8 cellular contexts compared by ENCODE assay signal in genomic region chr12:56628671-56629458, GRCh38. TPM values are rescaled to one million over a fixed set of nuclear protein-coding genes. Genes with fewer than 3 reads are reported as not detected.
DNase-seq lines count a peak whose midpoint lies in the region; ATAC-seq, FAIRE-seq and TF ChIP-seq lines count a peak whose summit lies in the region.

No MANE protein-coding gene starts in this region.

- FAIRE-seq in K562 (lab: Jason Lieb, UNC), result no peak

- in situ Hi-C loops in G401 (cut with HindIII; ENCODE audit: low sequenced_read_pairs) (no loop called here), K562 (cut with MboI) (no loop called here)

- peak overlapping the region; percentile 90 to 96 for H3K9ac ChIP-seq in K562 (ENCODE audit: insufficient read depth in 1 of 2, low read depth in 2 of 2, low read length in 2 of 2)

- TF ChIP-seq RAD21 in Ishikawa (IDR thresholded peaks at IDR 0.05; ENCODE audit: low read depth) (no peak), K562 (CRISPR knock-in tag; conservative IDR thresholded peaks at IDR 0.05 in 1 of 2, IDR thresholded peaks at IDR 0.05 in 1 of 2) (no peak)

- H3K9me1 ChIP-seq in K562 (ENCODE audit: control insufficient read depth, insufficient read depth, low read length), result peaks cover 2% of the 10 kb centered on the region

- TF ChIP-seq EP300 in Ishikawa (IDR thresholded peaks at IDR 0.05; ENCODE audit: borderline replicate concordance) (no peak), K562 (IDR thresholded peaks at IDR 0.05; ENCODE audit: low read length) (no peak)

- CTCF ChIA-PET in K562 (lab: Yijun Ruan, JAX; ENCODE audit: low intra/inter-chr PET ratio), result interaction anchor here (0.7 kb wide), 1 partner anchor 370 kb away, joined by 4 read pairs; no protein-coding TSS in a partner anchor

- POLR2A ChIA-PET in K562 (lab: Yijun Ruan, JAX), result interaction anchor here (0.6 to 1.7 kb wide), 8 partner anchors 8 to 504 kb away, joined by 3 to 9 read pairs (median 4); partner anchors contain the start of genes NACA and PTGES3

- intact Hi-C loops in K562 (cut with micrococcal nuclease), result no loop called here

- H3K4me2 ChIP-seq in K562 (ENCODE audit: insufficient read depth, low read length), result peak overlapping the region; percentile 98

- BruUV-seq in K562 (replicated peaks; lab: Mats Ljungman, UMichigan), result TSS peak; percentile 43

- peaks cover 96% of the 10 kb centered on the region for H3K79me2 ChIP-seq in K562 (ENCODE audit: control insufficient read depth, insufficient read depth, low read length)

- H4K20me1 ChIP-seq in K562 (replicated peaks; ENCODE audit: control insufficient read depth, insufficient read depth, low read length), result 0 out of 2 replicates have a peak, but pooled peaks cover 9% of the 10 kb centered on the region

- whole genome bisulfite sequencing in K562 (ENCODE audit: insufficient coverage, low coverage, missing lambda C conversion rate), result 2% methylated on average over 18 of the region's 18 CpGs
- WGBS in iPS DF 6.9 (ENCODE audit: insufficient coverage, insufficient read length), result 100% methylated on average over 1 of the region's 18 CpGs

- H3K27me3 ChIP-seq in K562 (ENCODE audit: control insufficient read depth in 2 of 2, insufficient read depth in 2 of 2, low read length in 2 of 2), result no peaks in the 10 kb centered on the region
- H3K27me3 ChIP-seq in iPS DF 6.9 (ENCODE audit: control insufficient read depth, insufficient read depth, low read length), result no peaks in the 10 kb centered on the region

- TF ChIP-seq CTCF in K562 (IDR thresholded peaks at IDR 0.05 in 2 of 3, conservative IDR thresholded peaks at IDR 0.05 in 1 of 3; ENCODE audit: insufficient read depth in 2 of 3, low read depth in 1 of 3, low read length in 3 of 3), result no peak

- no peaks in the 10 kb centered on the region for H3K9me3 ChIP-seq in K562 (replicated peaks; ENCODE audit: control insufficient read depth, insufficient read depth, low read depth, low read length)
- H3K9me3 ChIP-seq in iPS DF 6.9 (ENCODE audit: control insufficient read depth, insufficient read depth, low read length), result no peaks in the 10 kb centered on the region

- peaks cover 29 to 49% of the 10 kb centered on the region in 2 experiments for H3K4me1 ChIP-seq in K562 (replicated peaks in 1 of 2; ENCODE audit: control insufficient read depth in 2 of 2, insufficient read depth in 2 of 2, low read length in 2 of 2)
- H3K4me1 ChIP-seq in iPS DF 6.9 (ENCODE audit: control insufficient read depth, insufficient read depth, low read length), result peaks cover 7% of the 10 kb centered on the region

- peak; percentile 62 for DNase-seq in G401 (ENCODE audit: low spot score)
- peak; percentile 57 for DNase-seq in T-helper 9 cell
- peak in 3 of 4 experiments; percentile 18 to 66 (median 47) for DNase-seq in K562 (ENCODE audit: extremely low read depth in 1 of 4, low spot score in 3 of 4)
- no peak for DNase-seq in iPS DF 6.9 (ENCODE audit: low read depth, low spot score)
- DNase-seq in renal cortical epithelial cell (ENCODE audit: low read depth), result peak; percentile 50

- peak overlapping the region; percentile 19; the same call in 1 of the 2 replicates for H2AFZ ChIP-seq in K562 (ENCODE audit: low read depth, low read length)

- H3K36me3 ChIP-seq in K562 (ENCODE audit: control insufficient read depth, insufficient read depth, low read length) (peaks cover 46% of the 10 kb centered on the region), iPS DF 6.9 (ENCODE audit: control insufficient read depth, insufficient read depth, low read length) (no peaks in the 10 kb centered on the region)

- H3K27ac ChIP-seq in K562 (ENCODE audit: extremely low read depth, low read depth, low read length) (peak overlapping the region; percentile 89), iPS DF 6.9 (ENCODE audit: low read length) (no peak overlapping the region)

- H3K4me3 ChIP-seq in K562, result peak overlapping the region; percentile 100
- H3K4me3 ChIP-seq in iPS DF 6.9 (ENCODE audit: low read length), result peak overlapping the region; percentile 69

- ATAC-seq in K562 (peak; percentile 11; the same call in 1 of the 3 replicates), HG03565 (IDR thresholded peaks at IDR 0.05; ENCODE audit: unreplicated experiment) (no peak), GM21360 (IDR thresholded peaks at IDR 0.05; ENCODE audit: unreplicated experiment) (no peak)

- no peak for TF ChIP-seq POLR2A in K562 (conservative IDR thresholded peaks at IDR 0.05)

TF ChIP-seq in Ishikawa, 13 proteins besides CTCF, POLR2A, EP300 and RAD21 (continues in another document):
- TF ChIP-seq TCF12 (IDR thresholded peaks at IDR 0.05; ENCODE audit: low read depth) (0 out of 2 replicates have a peak, but pooled peaks have one; percentile 22), TEAD4 (IDR thresholded peaks at IDR 0.05) (0 out of 2 replicates have a peak, but pooled peaks have one; percentile 18), FOXM1 (IDR thresholded peaks at IDR 0.05; ENCODE audit: borderline replicate concordance, low read depth) (no peak)

TF ChIP-seq in K562, 482 proteins besides CTCF, POLR2A, EP300 and RAD21 (continues in another document):
- TF ChIP-seq NR4A1 (CRISPR knock-in tag; IDR thresholded peaks at IDR 0.05) (no peak), NR4A1 (tag; IDR thresholded peaks at IDR 0.05) (no peak), TAF9B (IDR thresholded peaks at IDR 0.05; ENCODE audit: partially characterized antibody) (no peak)

RNA-seq across cellular contexts. Expression of gene BAZ2A, which starts 1.3 kb away (rescaled TPM):
- total RNA-seq in G401 (2014; rRNA removed; shearing (Covaris generic)), result 2.9 and 7.4 TPM in 2 replicates
- total RNA-seq in K562 (2011; cell fraction: chromatin; rRNA removed; ENCODE audit: low replicate concordance), result 610 and 900 TPM in 2 replicates
- 295 and 308 TPM in 2 replicates for total RNA-seq in K562 (2011; cell fraction: nucleolus; rRNA removed)
- total RNA-seq in K562 (2011; cell fraction: nucleoplasm; rRNA removed), result 357 and 370 TPM in 2 replicates
- total RNA-seq in K562 (2014; rRNA removed), result 26.2 and 30.6 TPM in 2 replicates
- total RNA-seq in K562 (2014; rRNA removed; fragmentation: Illumina TruSeq; extraction: Trizol), result 18.4 and 22.5 TPM in 2 replicates
- total RNA-seq in K562 (2015; rRNA removed; fragmentation: Illumina TruSeq; extraction: Trizol), result 18.6 and 24.1 TPM in 2 replicates
- 72.1 and 86.4 TPM in 2 replicates for total RNA-seq in K562 (2021)
- 60.2 and 106 TPM in 2 replicates for polyA plus RNA-seq in K562 (2011; rRNA removed)
- polyA plus RNA-seq in K562 (2011; cell fraction: cytosol; rRNA removed), result 71.3 and 75.4 TPM in 2 replicates
- polyA plus RNA-seq in K562 (2011; cell fraction: nucleus; rRNA removed), result 204 and 222 TPM in 2 replicates
- polyA plus RNA-seq in K562 (2012), result 46.5 and 60.7 TPM in 2 replicates
- 74.3 and 82.1 TPM in 2 replicates for polyA plus RNA-seq in K562 (2014; fragmentation: Illumina TruSeq; extraction: Trizol)
- polyA plus RNA-seq in K562 (2014; fragmentation: Nextera tagmentation; extraction: Ambion mirVana), result 10 to 100 TPM in 1 of 2 experiments, 1 to 10 TPM in 1; 4.5 to 22.2 TPM
- 40.9 and 52.4 TPM in 2 replicates for polyA plus RNA-seq in K562 (2014; rRNA removed)
- polyA minus RNA-seq in K562 (2011; rRNA and poly(A)+ RNA removed), result 102 and 122 TPM in 2 replicates
- polyA minus RNA-seq in K562 (2011; cell fraction: cytosol; rRNA and poly(A)+ RNA removed), result 57.1 and 59.6 TPM in 2 replicates
- polyA minus RNA-seq in K562 (2011; cell fraction: nucleus; rRNA and poly(A)+ RNA removed), result 64.6 and 113 TPM in 2 replicates
- total RNA-seq in renal cortical epithelial cell, result 16.0 and 45.4 TPM in 2 replicates

RNA-seq across cellular contexts. Expression of gene ATP5F1B, which starts 16.9 kb away (rescaled TPM):
- 211 and 219 TPM in 2 replicates for total RNA-seq in G401 (2014; rRNA removed; shearing (Covaris generic))
- total RNA-seq in K562 (2011; cell fraction: chromatin; rRNA removed; ENCODE audit: low replicate concordance), result 915 and 971 TPM in 2 replicates
- 708 and 730 TPM in 2 replicates for total RNA-seq in K562 (2011; cell fraction: nucleolus; rRNA removed)
- total RNA-seq in K562 (2011; cell fraction: nucleoplasm; rRNA removed), result 705 and 764 TPM in 2 replicates
- total RNA-seq in K562 (2014; rRNA removed), result 908 and 1,391 TPM in 2 replicates
- total RNA-seq in K562 (2014; rRNA removed; fragmentation: Illumina TruSeq; extraction: Trizol), result 1,412 and 1,463 TPM in 2 replicates
- 1,133 and 1,218 TPM in 2 replicates for total RNA-seq in K562 (2015; rRNA removed; fragmentation: Illumina TruSeq; extraction: Trizol)
- total RNA-seq in K562 (2021), result 1,519 and 1,587 TPM in 2 replicates
- 3,125 and 3,469 TPM in 2 replicates for polyA plus RNA-seq in K562 (2011; rRNA removed)
- 3,019 and 3,082 TPM in 2 replicates for polyA plus RNA-seq in K562 (2011; cell fraction: cytosol; rRNA removed)
- 1,901 and 2,779 TPM in 2 replicates for polyA plus RNA-seq in K562 (2011; cell fraction: nucleus; rRNA removed)
- polyA plus RNA-seq in K562 (2012), result 1,216 and 1,383 TPM in 2 replicates
- polyA plus RNA-seq in K562 (2014; fragmentation: Illumina TruSeq; extraction: Trizol), result 1,824 and 2,016 TPM in 2 replicates
- polyA plus RNA-seq in K562 (2014; fragmentation: Nextera tagmentation; extraction: Ambion mirVana), result 1,000 to 10,000 TPM; 1,043 to 1,482 TPM
- polyA plus RNA-seq in K562 (2014; rRNA removed), result 1,530 and 1,669 TPM in 2 replicates
- 2,231 and 2,600 TPM in 2 replicates for polyA minus RNA-seq in K562 (2011; rRNA and poly(A)+ RNA removed)
- polyA minus RNA-seq in K562 (2011; cell fraction: cytosol; rRNA and poly(A)+ RNA removed), result 1,182 and 1,204 TPM in 2 replicates
- polyA minus RNA-seq in K562 (2011; cell fraction: nucleus; rRNA and poly(A)+ RNA removed), result 185 and 410 TPM in 2 replicates
- total RNA-seq in renal cortical epithelial cell, result 598 and 691 TPM in 2 replicates

RNA-seq across cellular contexts. Expression of gene PTGES3, which starts 59.2 kb away (rescaled TPM):
- 54.0 and 85.3 TPM in 2 replicates for total RNA-seq in G401 (2014; rRNA removed; shearing (Covaris generic))
- 48.9 and 100 TPM in 2 replicates for total RNA-seq in K562 (2011; cell fraction: chromatin; rRNA removed; ENCODE audit: low replicate concordance)
- 50.0 and 54.2 TPM in 2 replicates for total RNA-seq in K562 (2011; cell fraction: nucleolus; rRNA removed)
- 77.5 and 136 TPM in 2 replicates for total RNA-seq in K562 (2011; cell fraction: nucleoplasm; rRNA removed)
- total RNA-seq in K562 (2014; rRNA removed), result 169 and 231 TPM in 2 replicates
- total RNA-seq in K562 (2014; rRNA removed; fragmentation: Illumina TruSeq; extraction: Trizol), result 280 and 322 TPM in 2 replicates
- 251 and 256 TPM in 2 replicates for total RNA-seq in K562 (2015; rRNA removed; fragmentation: Illumina TruSeq; extraction: Trizol)
- 441 and 454 TPM in 2 replicates for total RNA-seq in K562 (2021)
- 163 and 170 TPM in 2 replicates for polyA plus RNA-seq in K562 (2011; rRNA removed)
- polyA plus RNA-seq in K562 (2011; cell fraction: cytosol; rRNA removed), result 35.7 and 66.1 TPM in 2 replicates
- 35.8 and 51.1 TPM in 2 replicates for polyA plus RNA-seq in K562 (2011; cell fraction: nucleus; rRNA removed)
- polyA plus RNA-seq in K562 (2012), result 358 and 436 TPM in 2 replicates
- polyA plus RNA-seq in K562 (2014; fragmentation: Illumina TruSeq; extraction: Trizol), result 501 and 516 TPM in 2 replicates
- 100 to 1,000 TPM; 163 to 185 TPM for polyA plus RNA-seq in K562 (2014; fragmentation: Nextera tagmentation; extraction: Ambion mirVana)
- 213 and 263 TPM in 2 replicates for polyA plus RNA-seq in K562 (2014; rRNA removed)
- polyA minus RNA-seq in K562 (2011; rRNA and poly(A)+ RNA removed), result 140 and 159 TPM in 2 replicates
- polyA minus RNA-seq in K562 (2011; cell fraction: cytosol; rRNA and poly(A)+ RNA removed), result 139 and 142 TPM in 2 replicates
- 24.8 and 39.2 TPM in 2 replicates for polyA minus RNA-seq in K562 (2011; cell fraction: nucleus; rRNA and poly(A)+ RNA removed)
- 89.4 and 156 TPM in 2 replicates for total RNA-seq in renal cortical epithelial cell
